ENCODE assay signal across 22 cellular contexts in the genomic region with DNA sequence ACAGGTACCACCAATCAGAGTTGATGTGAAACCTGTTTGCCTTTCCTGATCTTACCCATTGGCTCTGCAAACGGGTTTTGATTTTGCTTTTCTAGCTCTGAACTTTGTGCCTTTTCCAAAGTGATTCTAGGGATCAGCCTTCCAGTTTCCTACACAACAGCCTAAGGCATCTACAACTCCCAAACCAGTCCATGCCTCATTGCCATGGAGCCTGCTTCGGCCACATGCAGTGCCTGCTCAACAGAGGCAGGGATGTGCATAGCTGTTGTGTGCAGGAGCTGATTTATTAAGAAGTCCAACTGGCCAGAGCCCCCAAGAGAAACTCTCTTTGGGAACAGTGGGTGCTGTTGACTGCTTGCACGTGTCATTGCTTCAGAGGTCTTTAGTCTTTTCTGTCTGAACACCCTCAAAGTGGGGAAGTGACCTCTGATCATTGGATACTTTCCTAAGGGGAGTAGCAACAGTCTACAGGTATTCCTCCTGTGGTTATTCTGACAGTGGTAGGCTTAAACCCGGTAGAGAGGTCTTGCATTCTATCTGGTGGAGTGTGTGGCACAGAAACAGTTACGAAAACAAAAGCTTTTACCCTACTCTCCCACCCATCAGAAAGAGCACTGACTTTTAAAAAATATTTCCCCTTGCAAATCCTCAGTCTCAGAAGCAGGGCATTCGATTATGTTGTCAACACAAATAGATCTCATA. TPM values are rescaled to one million over a fixed set of nuclear protein-coding genes. Genes with fewer than 3 reads are reported as not detected.
DNase-seq lines count a peak whose midpoint lies in the region; ATAC-seq and TF ChIP-seq lines count a peak whose summit lies in the region.
"Had no signal": no experiment of that assay in that cellular context is flagged by ENCODE, and none has a peak within 500 bp of the region (broad histone marks: within the 10 kb centered on the region; RNA-seq: fewer than 3 reads in every experiment).

No MANE protein-coding gene starts in this region.

- no peak overlapping the region for H3K9ac ChIP-seq in trophoblast cell (ENCODE audit: low read length)

- no peak overlapping the region for H2BK120ac ChIP-seq in trophoblast cell (ENCODE audit: insufficient read depth, low read length, poor library complexity)

- H3K79me1 ChIP-seq in trophoblast cell (ENCODE audit: low read length) = no peaks in the 10 kb centered on the region

- H3K4ac ChIP-seq in trophoblast cell (ENCODE audit: low read depth, low read length) = no peak overlapping the region

- H3K4me3 ChIP-seq in ascending aorta (no peak overlapping the region), transverse colon (peak overlapping the region in 1 of 4 donors; percentile 18), trophoblast cell (ENCODE audit: low read depth, low read length) (no peak overlapping the region)
- H3K4me3 ChIP-seq: gastroesophageal sphincter, GM23338 had no signal

- H2AK5ac ChIP-seq in trophoblast cell (ENCODE audit: low read length) = no peak overlapping the region

- H3K4me1 ChIP-seq in ascending aorta = peaks cover 5 to 39% of the 10 kb centered on the region in 2 donors
- peaks cover 0 to 24% (median 14%) of the 10 kb centered on the region in 4 donors for H3K4me1 ChIP-seq in transverse colon
- H3K4me1 ChIP-seq in trophoblast cell (ENCODE audit: control insufficient read depth in 1 of 2, insufficient read depth in 2 of 2, low read length in 2 of 2) = peaks cover 2 to 8% of the 10 kb centered on the region in 2 experiments
- H3K4me1 ChIP-seq: gastroesophageal sphincter had no signal

- H2AFZ ChIP-seq in trophoblast cell (ENCODE audit: insufficient read depth, low read length, poor library complexity) = no peak overlapping the region
- H2AFZ ChIP-seq: GM23338 had no signal

- H3K18ac ChIP-seq in trophoblast cell (ENCODE audit: low read length) = no peak overlapping the region

- H4K12ac ChIP-seq in trophoblast cell (ENCODE audit: low read depth, low read length) = no peak overlapping the region

- TF ChIP-seq POLR2A in transverse colon (IDR thresholded peaks at IDR 0.05) = no peak

- H3K79me2 ChIP-seq in trophoblast cell (ENCODE audit: control insufficient read depth, insufficient read depth, low read length, poor library complexity) = no peaks in the 10 kb centered on the region

- H2BK5ac ChIP-seq in trophoblast cell (ENCODE audit: low read depth, low read length, poor library complexity) = no peak overlapping the region

- intact Hi-C loops in ascending aorta (cut with DNase I) = no loop called here
- intact Hi-C loops in transverse colon (cut with DNase I; ENCODE audit: low total_unique reads) = no loop called here

- H3K36me3 ChIP-seq in ascending aorta (no peaks in the 10 kb centered on the region), transverse colon (no peaks in the 10 kb centered on the region), trophoblast cell (ENCODE audit: control insufficient read depth in 1 of 2, insufficient read depth in 2 of 2, low read length in 2 of 2) (no peaks in the 10 kb centered on the region)
- H3K36me3 ChIP-seq: gastroesophageal sphincter, WERI-Rb-1 had no signal

- H3K27me3 ChIP-seq in ascending aorta = no peaks in the 10 kb centered on the region
- no peaks in the 10 kb centered on the region for H3K27me3 ChIP-seq in transverse colon
- H3K27me3 ChIP-seq in trophoblast cell (ENCODE audit: insufficient read depth, low read length) = no peaks in the 10 kb centered on the region
- H3K27me3 ChIP-seq: gastroesophageal sphincter had no signal

- no peak overlapping the region for H4K91ac ChIP-seq in trophoblast cell (ENCODE audit: low read depth, low read length)

- TF ChIP-seq EP300 in transverse colon (IDR thresholded peaks at IDR 0.05; ENCODE audit: low read depth) = no peak

- 20 to 39% methylated on average over 1 to 6 of the region's 6 CpGs for WGBS in transverse colon (ENCODE audit: low coverage in 1 of 2), 2 donors
- no CpG with 5 or more reads among the region's 6 CpGs for WGBS in trophoblast cell (ENCODE audit: extremely low coverage, insufficient coverage, insufficient read length)

- H3K23ac ChIP-seq in trophoblast cell (ENCODE audit: low read length) = no peak overlapping the region

- H3K4me2 ChIP-seq in trophoblast cell (ENCODE audit: low read length) = no peak overlapping the region
- H3K4me2 ChIP-seq: GM23338 had no signal

- H3K14ac ChIP-seq in trophoblast cell (ENCODE audit: low read length) = no peak overlapping the region

- in situ Hi-C loops in transverse colon (cut with MboI; ENCODE audit: low pct_ligation_motif_present in 1 of 4, low pct_unique_long_range_greater_than_20kb in 1 of 4, low sequenced_read_pairs in 3 of 4) = no loop called here

- DNase-seq in HT-29 (ENCODE audit: low spot score) (peak; percentile 85), ascending aorta (ENCODE audit: low spot score in 2 of 2) (no peak), left kidney (ENCODE audit: low read depth, low spot score) (peak; percentile 6), transverse colon (no peak), trophoblast cell (no peak)
- no peak for DNase-seq in stimulated activated naive CD8-positive, alpha-beta T cell treated with anti-CD3 and anti-CD28 coated beads, Interleukin-15, Interleukin-2, amounts not matched to agents 100 U/mL and 50 U/mL, for 24 hours
- DNase-seq: activated CD8-positive, alpha-beta memory T cell treated with anti-CD3 and anti-CD28 coated beads, Interleukin-2, amount 50 U/mL, for 4 hours; activated naive CD8-positive, alpha-beta T cell treated with anti-CD3 and anti-CD28 coated beads for 36 hours; CD8-positive, alpha-beta memory T cell; effector CD4-positive, alpha-beta T cell; GF-D8; kidney; naive B cell; NCI-H2081; NCI-H446 treated with DMSO at 0.1 percent for 48 hours; T-helper 2 cell; WERI-Rb-1 had no signal

- no peak for TF ChIP-seq CTCF in ascending aorta (IDR thresholded peaks at IDR 0.05)
- TF ChIP-seq CTCF in transverse colon (IDR thresholded peaks at IDR 0.05) = no peak

- H2BK12ac ChIP-seq in trophoblast cell (ENCODE audit: low read length) = no peak overlapping the region

- H4K8ac ChIP-seq in trophoblast cell (ENCODE audit: low read depth, low read length) = no peak overlapping the region

- no peak for ATAC-seq in stimulated activated naive CD8-positive, alpha-beta T cell treated with anti-CD3 and anti-CD28 coated beads, Interleukin-15, Interleukin-2, amounts not matched to agents 100 U/mL and 50 U/mL, for 24 hours
- ATAC-seq in GM18519 (IDR thresholded peaks at IDR 0.05; ENCODE audit: low FRiP score, unreplicated experiment) = no peak
- ATAC-seq: activated T-helper 17 cell treated with anti-CD3 and anti-CD28 coated beads, Interleukin-2, amount 50 U/mL, for 72 hours; gastroesophageal sphincter; GM23338; HepG2 had no signal

- peak overlapping the region; percentile 93 to 95 for H3K27ac ChIP-seq in ascending aorta
- H3K27ac ChIP-seq in transverse colon = peak overlapping the region; percentile 80 to 86 (median 81)
- H3K27ac ChIP-seq in trophoblast cell (ENCODE audit: low read depth, low read length) = no peak overlapping the region
- H3K27ac ChIP-seq: gastroesophageal sphincter, WERI-Rb-1 had no signal

- H3K9me3 ChIP-seq in ascending aorta (no peaks in the 10 kb centered on the region), transverse colon (peaks cover 0 to 3% of the 10 kb centered on the region in 2 donors), trophoblast cell (ENCODE audit: insufficient read depth, low read depth, low read length) (peaks cover 2% of the 10 kb centered on the region)
- H3K9me3 ChIP-seq: gastroesophageal sphincter had no signal

RNA-seq across cellular contexts. Expression of gene THSD4, which starts 36.6 kb away (rescaled TPM):
- 19.5 and 31.9 TPM in 2 replicates for total RNA-seq in HT-29 (2014; rRNA removed; shearing (Covaris generic))
- total RNA-seq in ascending aorta = 151 TPM
- 10 to 100 TPM; 13.3 to 57.2 (median 47.4) TPM for total RNA-seq in transverse colon
- polyA plus RNA-seq in trophoblast cell (2013) = 1.1 and 1.2 TPM in 2 replicates
- total RNA-seq: activated naive CD8-positive, alpha-beta T cell treated with anti-CD3 and anti-CD28 coated beads for 36 hours; CD8-positive, alpha-beta memory T cell had no signal
- polyA plus RNA-seq: CD8-positive, alpha-beta memory T cell had no signal

Comparison
In these comparisons a context has a peak if more than half of its experiments do, and no peak if none do; other contexts are left out.
1. DNase-seq: peak in HT-29 (single experiment) and left kidney (single experiment); none in ascending aorta (0 of 2), transverse colon (single experiment), stimulated activated naive CD8-positive, alpha-beta T cell treated with anti-CD3 and anti-CD28 coated beads, Interleukin-15, Interleukin-2, amounts not matched to agents 100 U/mL and 50 U/mL, for 24 hours (single experiment) and trophoblast cell (0 of 2).